ENCODE assay signal across 31 cellular contexts in genomic region chr4:41399191-41399590, GRCh38.
DNase-seq lines count a peak whose midpoint lies in the region; ATAC-seq and TF ChIP-seq lines count a peak whose summit lies in the region.
"Had no signal": no experiment of that assay in that cellular context is flagged by ENCODE, and none has a peak within 500 bp of the region (broad histone marks: within the 10 kb centered on the region; RNA-seq: fewer than 3 reads in every experiment).

No MANE protein-coding gene starts in this region.

- peaks cover 38% of the 10 kb centered on the region for H3K4me1 Mint-ChIP-seq in endothelial cell (ENCODE audit: unreplicated experiment)
- no peaks in the 10 kb centered on the region for H3K4me1 Mint-ChIP-seq in activated CD8-positive, alpha-beta T cell treated with anti-CD3 and anti-CD28 coated beads, Interleukin-2, amount 10 ng/mL, durations not matched to agents 7 days and 5 days (ENCODE audit: low read depth)
- H3K4me1 Mint-ChIP-seq: activated naive CD4-positive, alpha-beta T cell treated with anti-CD3 and anti-CD28 coated beads, Interleukin-2, amount 10 ng/mL, durations not matched to agents 7 days and 5 days; activated T-helper 17 cell treated with anti-CD3 and anti-CD28 coated beads, Interleukin-2, amount 50 U/mL, for 72 hours; CD14-positive monocyte; memory B cell; T-helper 17 cell had no signal

- ATAC-seq in RWPE2 (ENCODE audit: low read depth) = no peak
- no peak for ATAC-seq in thoracic aorta (ENCODE audit: insufficient number of reproducible peaks, low FRiP score, low read depth)
- ATAC-seq in activated CD8-positive, alpha-beta T cell treated with anti-CD3 and anti-CD28 coated beads, Interleukin-2, amount 10 ng/mL, durations not matched to agents 7 days and 5 days = no peak
- ATAC-seq: activated T-helper 17 cell treated with anti-CD3 and anti-CD28 coated beads, Interleukin-2, amount 50 U/mL, for 72 hours; PC-3; right lobe of liver; Right ventricle myocardium inferior; T-helper 17 cell had no signal

- no peaks in the 10 kb centered on the region for H3K9me3 Mint-ChIP-seq in endothelial cell (ENCODE audit: unreplicated experiment)
- H3K9me3 Mint-ChIP-seq in activated CD8-positive, alpha-beta T cell treated with anti-CD3 and anti-CD28 coated beads, Interleukin-2, amount 10 ng/mL, durations not matched to agents 7 days and 5 days (ENCODE audit: insufficient read depth) = no peaks in the 10 kb centered on the region
- H3K9me3 Mint-ChIP-seq: activated naive CD4-positive, alpha-beta T cell treated with anti-CD3 and anti-CD28 coated beads, Interleukin-2, amount 10 ng/mL, durations not matched to agents 7 days and 5 days had no signal

- H3K4me1 ChIP-seq in RWPE2 (ENCODE audit: insufficient read depth, poor library complexity, severe bottlenecking) = peaks cover 23% of the 10 kb centered on the region
- peaks cover 16 to 64% of the 10 kb centered on the region in 2 donors for H3K4me1 ChIP-seq in thoracic aorta (ENCODE audit: control insufficient read depth in 1 of 2, low read depth in 2 of 2)
- H3K4me1 ChIP-seq: Caco-2, right lobe of liver, spleen, stomach, transverse colon had no signal

- H3K27ac Mint-ChIP-seq in endothelial cell (ENCODE audit: unreplicated experiment) = peak overlapping the region; percentile 13
- H3K27ac Mint-ChIP-seq in activated CD8-positive, alpha-beta T cell treated with anti-CD3 and anti-CD28 coated beads, Interleukin-2, amount 10 ng/mL, durations not matched to agents 7 days and 5 days = no peak overlapping the region
- H3K27ac Mint-ChIP-seq: activated naive CD4-positive, alpha-beta T cell treated with anti-CD3 and anti-CD28 coated beads, Interleukin-2, amount 10 ng/mL, durations not matched to agents 7 days and 5 days; activated T-helper 17 cell treated with anti-CD3 and anti-CD28 coated beads, Interleukin-2, amount 50 U/mL, for 72 hours; CD14-positive monocyte; memory B cell; T-helper 17 cell had no signal

- peaks cover 9% of the 10 kb centered on the region for H3K27me3 Mint-ChIP-seq in endothelial cell (ENCODE audit: unreplicated experiment)
- no peaks in the 10 kb centered on the region for H3K27me3 Mint-ChIP-seq in activated CD8-positive, alpha-beta T cell treated with anti-CD3 and anti-CD28 coated beads, Interleukin-2, amount 10 ng/mL, durations not matched to agents 7 days and 5 days (ENCODE audit: low read depth)
- H3K27me3 Mint-ChIP-seq: activated naive CD4-positive, alpha-beta T cell treated with anti-CD3 and anti-CD28 coated beads, Interleukin-2, amount 10 ng/mL, durations not matched to agents 7 days and 5 days; T-helper 17 cell had no signal

- DNase-seq in GM03348 (ENCODE audit: low spot score) = peak; percentile 43
- no peak for DNase-seq in RWPE2 (ENCODE audit: low spot score)
- no peak for DNase-seq in endothelial cell (ENCODE audit: low spot score)
- no peak for DNase-seq in thoracic aorta (ENCODE audit: low spot score)
- DNase-seq in NCI-H2029 (lab: John Stamatoyannopoulos, UW) = no peak
- no peak for DNase-seq in stimulated activated CD4-positive, alpha-beta T cell treated with anti-CD3 and anti-CD28 coated beads, Interleukin-2, amount 100 ng/mL, for 48 hours
- DNase-seq in activated CD8-positive, alpha-beta T cell treated with anti-CD3 and anti-CD28 coated beads, Interleukin-2, amount 10 ng/mL, durations not matched to agents 7 days and 5 days = no peak
- DNase-seq: activated CD4-positive, alpha-beta T cell treated with anti-CD3 and anti-CD28 coated beads for 4 hours; activated naive CD4-positive, alpha-beta T cell treated with anti-CD3 and anti-CD28 coated beads, Interleukin-2, amount 10 ng/mL, durations not matched to agents 7 days and 5 days; amygdala; Caco-2; DMS53; effector CD4-positive, alpha-beta T cell; GF-D8; KBM-7; MG63; NCI-H1930; NCI-H526; PC-3; posterior cingulate gyrus; right lobe of liver; spleen; stomach; T-helper 17 cell; transverse colon had no signal

- H3K36me3 ChIP-seq in RWPE2 (ENCODE audit: low read depth) (no peaks in the 10 kb centered on the region), thoracic aorta (no peaks in the 10 kb centered on the region)
- H3K36me3 ChIP-seq: MG63, neutrophil, right lobe of liver, spleen, stomach, transverse colon had no signal

- POLR2A ChIA-PET in activated CD8-positive, alpha-beta T cell treated with anti-CD3 and anti-CD28 coated beads, Interleukin-2, amount 10 ng/mL, durations not matched to agents 7 days and 5 days (lab: Charles Lee) = no interaction called here

- CTCF ChIA-PET in activated CD8-positive, alpha-beta T cell treated with anti-CD3 and anti-CD28 coated beads, Interleukin-2, amount 10 ng/mL, durations not matched to agents 7 days and 5 days (lab: Charles Lee) = no interaction called here

- H3K27ac ChIP-seq in RWPE2 (ENCODE audit: poor library complexity, severe bottlenecking) = peak overlapping the region; percentile 13
- peak overlapping the region; percentile 42 to 58 for H3K27ac ChIP-seq in thoracic aorta
- H3K27ac ChIP-seq: epithelial cell of prostate, neutrophil, right lobe of liver, spleen, stomach, transverse colon had no signal

- H3K36me3 Mint-ChIP-seq in endothelial cell (ENCODE audit: low read depth, unreplicated experiment) = peaks cover 6% of the 10 kb centered on the region
- no peaks in the 10 kb centered on the region for H3K36me3 Mint-ChIP-seq in activated CD8-positive, alpha-beta T cell treated with anti-CD3 and anti-CD28 coated beads, Interleukin-2, amount 10 ng/mL, durations not matched to agents 7 days and 5 days (ENCODE audit: low read depth)
- H3K36me3 Mint-ChIP-seq: activated naive CD4-positive, alpha-beta T cell treated with anti-CD3 and anti-CD28 coated beads, Interleukin-2, amount 10 ng/mL, durations not matched to agents 7 days and 5 days; CD14-positive monocyte had no signal

- H3K4me3 ChIP-seq in RWPE2 (ENCODE audit: severe bottlenecking) (no peak overlapping the region), thoracic aorta (no peak overlapping the region)
- H3K4me3 ChIP-seq: MG63, right lobe of liver, spleen, stomach, transverse colon had no signal

- H3K27me3 ChIP-seq in RWPE2 (ENCODE audit: insufficient read depth, poor library complexity, severe bottlenecking) (no peaks in the 10 kb centered on the region), thoracic aorta (replicated peaks; ENCODE audit: insufficient read depth) (no peaks in the 10 kb centered on the region)
- H3K27me3 ChIP-seq: MG63, neutrophil, right lobe of liver, spleen, stomach, transverse colon had no signal

- TF ChIP-seq CTCF in RWPE2 (IDR thresholded peaks at IDR 0.05; ENCODE audit: poor library complexity, severe bottlenecking) (no peak), endothelial cell (IDR thresholded peaks at IDR 0.05; ENCODE audit: unreplicated experiment) (no peak), thoracic aorta (IDR thresholded peaks at IDR 0.05) (no peak)

- H3K4me3 Mint-ChIP-seq in endothelial cell (ENCODE audit: unreplicated experiment) = no peak overlapping the region
- no peak overlapping the region for H3K4me3 Mint-ChIP-seq in activated CD8-positive, alpha-beta T cell treated with anti-CD3 and anti-CD28 coated beads, Interleukin-2, amount 10 ng/mL, durations not matched to agents 7 days and 5 days
- H3K4me3 Mint-ChIP-seq: activated naive CD4-positive, alpha-beta T cell treated with anti-CD3 and anti-CD28 coated beads, Interleukin-2, amount 10 ng/mL, durations not matched to agents 7 days and 5 days; activated T-helper 17 cell treated with anti-CD3 and anti-CD28 coated beads, Interleukin-2, amount 50 U/mL, for 72 hours; CD14-positive monocyte; memory B cell; T-helper 17 cell had no signal

- H3K9me3 ChIP-seq in RWPE2 (ENCODE audit: severe bottlenecking) = no peaks in the 10 kb centered on the region
- no peaks in the 10 kb centered on the region for H3K9me3 ChIP-seq in thoracic aorta
- H3K9me3 ChIP-seq: Caco-2, MG63, neutrophil, right lobe of liver, spleen, stomach, transverse colon had no signal
